In genomic region chr6:163837681-163838431, GRCh38 we compare ENCODE assay signal across 15 cellular contexts.
A peak's percentile ranks its signal among the peaks of the same experiment; 100 is the strongest.
DNase-seq lines count a peak whose midpoint lies in the region; ATAC-seq, FAIRE-seq and TF ChIP-seq lines count a peak whose summit lies in the region.
"Had no signal": no experiment of that assay in that cellular context is flagged by ENCODE, and none has a peak within 500 bp of the region (broad histone marks: within the 10 kb centered on the region; RNA-seq: fewer than 3 reads in every experiment).

No MANE protein-coding gene starts in this region.

- no peak for TF ChIP-seq EP300 in gastroesophageal sphincter (IDR thresholded peaks at IDR 0.05)

- TF ChIP-seq POLR2A in gastroesophageal sphincter (IDR thresholded peaks at IDR 0.05) = no peak

- H3K27me3 ChIP-seq in psoas muscle (ENCODE audit: insufficient read depth in 3 of 3, low read length in 2 of 3) (no peaks in the 10 kb centered on the region), pancreas (no peaks in the 10 kb centered on the region), gastroesophageal sphincter (no peaks in the 10 kb centered on the region)

- H3K9me3 ChIP-seq in psoas muscle (no peaks in the 10 kb centered on the region), pancreas (no peaks in the 10 kb centered on the region), gastroesophageal sphincter (no peaks in the 10 kb centered on the region)
- H3K9me3 ChIP-seq: neutrophil had no signal

- no peak for FAIRE-seq in pancreas (lab: Jason Lieb, UNC)

- WGBS in psoas muscle, 3 donors = 18 to 24% (median 23%) methylated on average over 17 of the region's 17 CpGs
- WGBS in pancreas, 2 donors = 28 to 29% methylated on average over 17 of the region's 17 CpGs
- 9 to 11% methylated on average over 4 to 13 of the region's 17 CpGs for WGBS in gastroesophageal sphincter (ENCODE audit: low coverage in 1 of 2), 2 donors

- H3K27ac ChIP-seq in psoas muscle = peak overlapping the region; percentile 53
- H3K27ac ChIP-seq in pancreas = no peak overlapping the region
- H3K27ac ChIP-seq in gastroesophageal sphincter = peak overlapping the region in 1 of 4 donors; percentile 3
- H3K27ac ChIP-seq: epithelial cell of prostate, neutrophil had no signal

- H3K4me3 ChIP-seq in psoas muscle = peak overlapping the region; percentile 59
- H3K4me3 ChIP-seq in pancreas = no peak overlapping the region
- H3K4me3 ChIP-seq in gastroesophageal sphincter = peak overlapping the region in 1 of 2 donors; percentile 22

- H3K4me1 ChIP-seq in psoas muscle (peaks cover 17% of the 10 kb centered on the region), pancreas (no peaks in the 10 kb centered on the region), gastroesophageal sphincter (peaks cover 0 to 14% (median 3%) of the 10 kb centered on the region in 3 donors)

- ATAC-seq in left ventricle myocardium superior (peak; percentile 81), psoas muscle (peak; percentile 56 to 83 (median 67)), pancreas (no peak), gastroesophageal sphincter (no peak), HG02610 (IDR thresholded peaks at IDR 0.05; ENCODE audit: unreplicated experiment) (no peak), GM21423 (IDR thresholded peaks at IDR 0.05; ENCODE audit: unreplicated experiment) (no peak)

- H3K36me3 ChIP-seq in psoas muscle (ENCODE audit: insufficient read depth in 1 of 2, low read depth in 1 of 2) (no peaks in the 10 kb centered on the region), pancreas (no peaks in the 10 kb centered on the region), gastroesophageal sphincter (no peaks in the 10 kb centered on the region)
- H3K36me3 ChIP-seq: neutrophil had no signal

- TF ChIP-seq CTCF in psoas muscle (IDR thresholded peaks at IDR 0.05) (no peak), pancreas (IDR thresholded peaks at IDR 0.05) (no peak), gastroesophageal sphincter (IDR thresholded peaks at IDR 0.05) (no peak)

- DNase-seq in AG08395 (ENCODE audit: low spot score) (peak; percentile 14), astrocyte of the hippocampus (ENCODE audit: low read depth, low spot score) (peak; percentile 54), left ventricle myocardium superior (peak; percentile 39), psoas muscle (peak in 1 of 2 donors; percentile 48), pancreas (no peak)
- DNase-seq: activated T-cell treated with anti-CD3 and anti-CD28 coated beads for 4 hours; DMS79 treated with DMSO at 0.1 percent for 48 hours; NCI-H1048; NCI-H510A treated with DMSO at 0.1 percent for 48 hours; stimulated activated CD4-positive, alpha-beta T cell treated with anti-CD3 and anti-CD28 coated beads, Interleukin-4, amount 100 ng/mL, for 1 hour had no signal

- intact Hi-C loops in left ventricle myocardium superior (cut with micrococcal nuclease) (no loop called here), psoas muscle (cut with DNase I) (no loop called here), pancreas (cut with DNase I) (no loop called here)

Comparison
In these comparisons a context has a peak if more than half of its experiments do, and no peak if none do; other contexts are left out.
1. DNase-seq: peak in AG08395 (single experiment), astrocyte of the hippocampus (single experiment) and left ventricle myocardium superior (single experiment); none in pancreas (0 of 6).
2. ATAC-seq: peak in left ventricle myocardium superior (single experiment) and psoas muscle (4 of 4); none in pancreas (0 of 4), gastroesophageal sphincter (single experiment), HG02610 (single experiment) and GM21423 (single experiment).